In the genomic region with DNA sequence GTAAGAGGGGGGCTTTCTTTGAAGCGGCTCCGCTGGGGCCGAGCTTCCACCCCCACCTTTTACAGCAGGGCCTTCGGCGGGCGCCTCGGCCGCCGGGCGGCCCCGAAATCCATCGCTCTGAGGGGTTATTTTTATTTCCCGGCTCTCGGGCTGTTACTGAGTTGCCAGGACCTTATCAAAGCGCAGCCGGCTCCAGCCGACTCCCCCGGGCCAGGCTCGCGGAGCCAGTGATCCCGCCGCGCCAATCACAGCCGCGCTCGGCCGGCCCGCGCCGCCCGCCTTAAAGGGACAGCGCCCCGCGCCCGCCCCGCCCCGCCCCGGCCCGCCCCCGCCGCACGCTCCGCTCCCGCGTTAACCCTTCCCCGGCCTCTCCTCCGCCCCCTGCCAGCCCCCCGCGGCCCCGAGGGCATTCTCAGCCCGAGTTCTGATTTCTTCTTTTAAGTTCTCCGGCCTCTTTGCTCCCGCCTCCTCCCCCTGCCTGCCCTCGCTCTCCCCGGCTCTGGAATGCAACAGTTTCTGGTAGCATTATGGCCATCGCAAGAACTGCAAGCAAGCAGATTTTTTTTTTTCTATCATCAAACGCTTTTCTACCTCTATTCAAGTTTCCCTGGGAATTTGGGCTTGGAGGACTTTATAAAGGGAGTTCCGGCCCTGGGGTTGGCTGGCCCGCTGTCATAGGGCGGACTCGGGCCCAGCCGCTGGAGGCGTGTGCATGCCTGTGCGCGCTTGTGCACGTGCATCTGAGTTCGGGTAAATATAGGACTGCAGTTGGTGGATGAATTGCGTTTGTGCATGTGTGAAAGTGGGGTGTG, we compare ENCODE assay signal across 8 cellular contexts. TPM values are rescaled to one million over a fixed set of nuclear protein-coding genes. Genes with fewer than 3 reads are reported as not detected.
DNase-seq lines count a peak whose midpoint lies in the region; ATAC-seq and TF ChIP-seq lines count a peak whose summit lies in the region.

A gene with protein sequence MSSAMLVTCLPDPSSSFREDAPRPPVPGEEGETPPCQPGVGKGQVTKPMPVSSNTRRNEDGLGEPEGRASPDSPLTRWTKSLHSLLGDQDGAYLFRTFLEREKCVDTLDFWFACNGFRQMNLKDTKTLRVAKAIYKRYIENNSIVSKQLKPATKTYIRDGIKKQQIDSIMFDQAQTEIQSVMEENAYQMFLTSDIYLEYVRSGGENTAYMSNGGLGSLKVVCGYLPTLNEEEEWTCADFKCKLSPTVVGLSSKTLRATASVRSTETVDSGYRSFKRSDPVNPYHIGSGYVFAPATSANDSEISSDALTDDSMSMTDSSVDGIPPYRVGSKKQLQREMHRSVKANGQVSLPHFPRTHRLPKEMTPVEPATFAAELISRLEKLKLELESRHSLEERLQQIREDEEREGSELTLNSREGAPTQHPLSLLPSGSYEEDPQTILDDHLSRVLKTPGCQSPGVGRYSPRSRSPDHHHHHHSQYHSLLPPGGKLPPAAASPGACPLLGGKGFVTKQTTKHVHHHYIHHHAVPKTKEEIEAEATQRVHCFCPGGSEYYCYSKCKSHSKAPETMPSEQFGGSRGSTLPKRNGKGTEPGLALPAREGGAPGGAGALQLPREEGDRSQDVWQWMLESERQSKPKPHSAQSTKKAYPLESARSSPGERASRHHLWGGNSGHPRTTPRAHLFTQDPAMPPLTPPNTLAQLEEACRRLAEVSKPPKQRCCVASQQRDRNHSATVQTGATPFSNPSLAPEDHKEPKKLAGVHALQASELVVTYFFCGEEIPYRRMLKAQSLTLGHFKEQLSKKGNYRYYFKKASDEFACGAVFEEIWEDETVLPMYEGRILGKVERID (minus strand): TSS at position 255 of the 812 bp plus-strand sequence. CDS start 3,028 bp downstream, outside the sequence.

- TF ChIP-seq CTCF in LNCaP clone FGC (IDR thresholded peaks at IDR 0.05; ENCODE audit: control insufficient read depth, extremely low read depth, insufficient read depth) (no peak), glutamatergic neuron (IDR thresholded peaks at IDR 0.05; ENCODE audit: partially characterized antibody, unreplicated experiment) (peak; percentile 19), osteoblast (IDR thresholded peaks at IDR 0.05; ENCODE audit: extremely low read depth, low read depth, low read length) (peak; percentile 22)

- no peaks in the 10 kb centered on the region for H3K79me2 ChIP-seq in osteoblast (ENCODE audit: insufficient read depth, low read length)

- no peaks in the 10 kb centered on the region for H3K36me3 Mint-ChIP-seq in activated naive CD4-positive, alpha-beta T cell treated with anti-CD3 and anti-CD28 coated beads, Interleukin-2, amount 50 U/mL, for 72 hours
- no peaks in the 10 kb centered on the region for H3K36me3 Mint-ChIP-seq in glutamatergic neuron (ENCODE audit: unreplicated experiment)

- H3K9me3 Mint-ChIP-seq in activated naive CD4-positive, alpha-beta T cell treated with anti-CD3 and anti-CD28 coated beads, Interleukin-2, amount 50 U/mL, for 72 hours, result no peaks in the 10 kb centered on the region
- peaks cover 8% of the 10 kb centered on the region for H3K9me3 Mint-ChIP-seq in glutamatergic neuron (ENCODE audit: unreplicated experiment)

- H3K27ac Mint-ChIP-seq in activated naive CD4-positive, alpha-beta T cell treated with anti-CD3 and anti-CD28 coated beads, Interleukin-2, amount 50 U/mL, for 72 hours, result peak within 1 kb of the TSS in 1 of 2 donors; percentile 84
- peak within 1 kb of the TSS; percentile 56 for H3K27ac Mint-ChIP-seq in glutamatergic neuron (ENCODE audit: unreplicated experiment)

- DNase-seq in DMS53 treated with DMSO at 0.1 percent for 48 hours (lab: John Stamatoyannopoulos, UW; ENCODE audit: unreplicated experiment) (peak; percentile 66), GOT3 (lab: John Stamatoyannopoulos, UW) (peak; percentile 41), LNCaP clone FGC (ENCODE audit: low read depth) (peak; percentile 61), SK-N-MC (ENCODE audit: low read depth, low spot score) (no peak), glutamatergic neuron (peak; percentile 90), osteoblast (ENCODE audit: insufficient read length, low spot score, missing footprints) (peak; percentile 100)
- DNase-seq in activated naive CD4-positive, alpha-beta T cell treated with anti-CD3 and anti-CD28 coated beads, Interleukin-2, amount 50 U/mL, for 72 hours (ENCODE audit: low spot score in 2 of 2), result peak; percentile 62 to 83

- H3K9ac ChIP-seq in SK-N-MC (ENCODE audit: insufficient read length), result peak within 1 kb of the TSS; percentile 80

- ATAC-seq in activated naive CD4-positive, alpha-beta T cell treated with anti-CD3 and anti-CD28 coated beads, Interleukin-2, amount 50 U/mL, for 72 hours, result peak; percentile 67 to 86

- H3K36me3 ChIP-seq in SK-N-MC (ENCODE audit: insufficient read depth, low read length) (peaks cover 6% of the 10 kb centered on the region; the same call in 1 of the 2 replicates), osteoblast (ENCODE audit: insufficient read depth, low read length) (peaks cover 2% of the 10 kb centered on the region)

- peaks cover 18% of the 10 kb centered on the region for H4K20me1 ChIP-seq in osteoblast (ENCODE audit: insufficient read depth, low read length)

- peak within 1 kb of the TSS; percentile 73 for H3K4me3 ChIP-seq in LNCaP clone FGC (ENCODE audit: low read depth, low read length)
- peak within 1 kb of the TSS; percentile 94 for H3K4me3 ChIP-seq in SK-N-MC
- peak within 1 kb of the TSS; percentile 79 for H3K4me3 ChIP-seq in osteoblast (ENCODE audit: insufficient read depth, low read length)

- peaks cover 11% of the 10 kb centered on the region for H3K27me3 Mint-ChIP-seq in glutamatergic neuron (ENCODE audit: unreplicated experiment)

- H3K27ac ChIP-seq in SK-N-MC (peak within 1 kb of the TSS; percentile 87; the same call in 1 of the 2 replicates), osteoblast (ENCODE audit: low read depth, low read length) (peak within 1 kb of the TSS; percentile 76), temporal lobe (ENCODE audit: low read depth, low read length) (peak within 1 kb of the TSS; percentile 45)

- peaks cover 5% of the 10 kb centered on the region for H3K27me3 ChIP-seq in osteoblast (ENCODE audit: insufficient read depth, low read length)

- peaks cover 3% of the 10 kb centered on the region for H3K4me1 Mint-ChIP-seq in glutamatergic neuron (ENCODE audit: low read depth, unreplicated experiment)

- no peaks in the 10 kb centered on the region for H3K9me3 ChIP-seq in SK-N-MC (ENCODE audit: low read depth, low read length)
- H3K9me3 ChIP-seq in osteoblast (ENCODE audit: low read depth, low read length), result no peaks in the 10 kb centered on the region

- peak within 1 kb of the TSS; percentile 72 for H2AFZ ChIP-seq in osteoblast (ENCODE audit: low read length)

- peak within 1 kb of the TSS; percentile 87 for H3K4me2 ChIP-seq in osteoblast (ENCODE audit: insufficient read depth, low read length)

- H3K4me1 ChIP-seq in osteoblast (ENCODE audit: insufficient read depth, low read length), result peaks cover 13% of the 10 kb centered on the region

- peak within 1 kb of the TSS; percentile 88 for H3K4me3 Mint-ChIP-seq in glutamatergic neuron (ENCODE audit: unreplicated experiment)

RNA-seq across cellular contexts. Expression of the gene that starts here (rescaled TPM):
- 1 to 10 TPM in 1 of 2 donors, under 1 TPM in 1; 0.96 to 3.6 TPM for total RNA-seq in activated naive CD4-positive, alpha-beta T cell treated with anti-CD3 and anti-CD28 coated beads, Interleukin-2, amount 50 U/mL, for 72 hours
- total RNA-seq in glutamatergic neuron (ENCODE audit: unreplicated experiment), result 26.5 TPM
- 2.9 and 5.1 TPM in 2 replicates for total RNA-seq in osteoblast
- 33.9 TPM for total RNA-seq in temporal lobe
